In genomic region chr2:177254433-177255226, GRCh38 we compare ENCODE assay signal across 8 cellular contexts. TPM values are rescaled to one million over a fixed set of nuclear protein-coding genes. Genes with fewer than 3 reads are reported as not detected.
DNase-seq lines count a peak whose midpoint lies in the region; ATAC-seq and TF ChIP-seq lines count a peak whose summit lies in the region.

No MANE protein-coding gene starts in this region.

- H3K4me1 Mint-ChIP-seq in neural crest cell: peaks cover 46% of the 10 kb centered on the region

- H3K4me3 Mint-ChIP-seq in neural crest cell: no peak overlapping the region

- peaks cover 13% of the 10 kb centered on the region for H3K36me3 Mint-ChIP-seq in neural crest cell (ENCODE audit: low read depth)

- peak; percentile 58 for DNase-seq in DMS 273 (lab: John Stamatoyannopoulos, UW; ENCODE audit: unreplicated experiment)
- no peak for DNase-seq in DMS 273 treated with DMSO at 0.1 percent for 48 hours (lab: John Stamatoyannopoulos, UW)
- no peak for DNase-seq in Panc1 (ENCODE audit: low read depth, low spot score)
- DNase-seq in epithelial cell of prostate (ENCODE audit: low read depth, low spot score): no peak
- DNase-seq in neural crest cell (ENCODE audit: low read depth, low spot score): peak; percentile 50
- no peak for DNase-seq in NCI-H510A treated with DMSO at 0.1 percent for 48 hours (lab: John Stamatoyannopoulos, UW)

- POLR2A ChIA-PET in Panc1 (lab: Charles Lee): interaction anchor here (0.6 to 1.1 kb wide), 4 partner anchors 9 to 28 kb away, joined by 3 to 18 read pairs (median 5); partner anchors contain the start of gene NFE2L2

- no peaks in the 10 kb centered on the region for H3K27me3 Mint-ChIP-seq in neural crest cell (ENCODE audit: low read depth)

- no peaks in the 10 kb centered on the region for H3K27me3 ChIP-seq in Panc1 (ENCODE audit: control insufficient read depth, insufficient read depth, low read length)

- intact Hi-C loops in Panc1 (cut with micrococcal nuclease; ENCODE audit: unreplicated experiment): no loop called here

- TF ChIP-seq CTCF in Panc1 (IDR thresholded peaks at IDR 0.05) (peak; percentile 90), neural crest cell (conservative IDR thresholded peaks at IDR 0.05) (peak; percentile 66)

- H3K27ac Mint-ChIP-seq in neural crest cell (ENCODE audit: unreplicated experiment): no peak overlapping the region

- H3K36me3 ChIP-seq in Panc1 (ENCODE audit: control insufficient read depth, insufficient read depth, low read length): no peaks in the 10 kb centered on the region; the same call in 1 of the 2 replicates

- BruUV-seq in Panc1 (replicated peaks; lab: Mats Ljungman, UMichigan): no TSS peak

- peaks cover 3% of the 10 kb centered on the region; the same call in 1 of the 2 replicates for H3K9me3 ChIP-seq in Panc1 (ENCODE audit: control insufficient read depth, insufficient read depth, low read depth, low read length)

- H3K4me1 ChIP-seq in Panc1 (ENCODE audit: control insufficient read depth, insufficient read depth, low read length): peaks cover 78% of the 10 kb centered on the region

- ATAC-seq in Panc1 (peak; percentile 79), HG03457 (IDR thresholded peaks at IDR 0.05; ENCODE audit: unreplicated experiment) (no peak), HG03175 (IDR thresholded peaks at IDR 0.05; ENCODE audit: unreplicated experiment) (no peak)

- in situ Hi-C loops in Panc1 (cut with HindIII; ENCODE audit: low pct_unique_long_range_greater_than_20kb, low sequenced_read_pairs): no loop called here

- H3K9me3 Mint-ChIP-seq in neural crest cell: peaks cover 3% of the 10 kb centered on the region

- H3K4me3 ChIP-seq in Panc1 (ENCODE audit: low read depth in 2 of 2, low read length in 2 of 2): peak overlapping the region in 1 of 2 experiments; percentile 9; a peak in 2 of 4 replicates

- CTCF ChIA-PET in Panc1 (lab: Charles Lee): interaction anchor here (0.6 to 1.0 kb wide), 3 partner anchors 51 to 361 kb away, joined by 3 to 6 read pairs (median 3); no protein-coding TSS in a partner anchor

- H3K27ac ChIP-seq in Panc1 (ENCODE audit: low read length): peak overlapping the region; percentile 80
- peak overlapping the region; percentile 98 for H3K27ac ChIP-seq in epithelial cell of prostate

RNA-seq across cellular contexts. Expression of gene NFE2L2, which starts 9.9 kb away (rescaled TPM):
- 104 TPM for total RNA-seq in Panc1 (2021; ENCODE audit: unreplicated experiment)
- 58.2 TPM for polyA plus RNA-seq in Panc1 (2012; ENCODE audit: insufficient read length)
- 32.3 and 34.0 TPM in 2 replicates for total RNA-seq in neural crest cell

RNA-seq across cellular contexts. Expression of gene HNRNPA3, which starts 42.0 kb away (rescaled TPM):
- 228 TPM for total RNA-seq in Panc1 (2021; ENCODE audit: unreplicated experiment)
- 326 TPM for polyA plus RNA-seq in Panc1 (2012; ENCODE audit: insufficient read length)
- total RNA-seq in neural crest cell: 397 and 416 TPM in 2 replicates

Comparison
In these comparisons a context has a peak if more than half of its experiments do, and no peak if none do; other contexts are left out.
1. DNase-seq: peak in DMS 273 (single experiment) and neural crest cell (single experiment); none in DMS 273 treated with DMSO at 0.1 percent for 48 hours (single experiment), Panc1 (single experiment), epithelial cell of prostate (single experiment) and NCI-H510A treated with DMSO at 0.1 percent for 48 hours (single experiment).